ENCODE assay signal across 8 cellular contexts in genomic region chr1:2193514-2194251, GRCh38. TPM values are rescaled to one million over a fixed set of nuclear protein-coding genes. Genes with fewer than 3 reads are reported as not detected.
DNase-seq lines count a peak whose midpoint lies in the region; ATAC-seq, FAIRE-seq and TF ChIP-seq lines count a peak whose summit lies in the region.

No MANE protein-coding gene starts in this region.

- peaks cover 28% of the 10 kb centered on the region for H3K36me3 ChIP-seq in DND-41 (ENCODE audit: insufficient read depth, low read length)
- no peaks in the 10 kb centered on the region for H3K36me3 ChIP-seq in PC-3 (ENCODE audit: low read depth, low read length)
- H3K36me3 ChIP-seq in esophagus (ENCODE audit: control insufficient read depth in 2 of 2, insufficient read depth in 2 of 2, low read length in 1 of 2), result no peaks in the 10 kb centered on the region
- peaks cover 4 to 9% of the 10 kb centered on the region in 2 experiments for H3K36me3 ChIP-seq in trophoblast cell (ENCODE audit: control insufficient read depth in 1 of 2, insufficient read depth in 2 of 2, low read length in 2 of 2)

- H4K91ac ChIP-seq in trophoblast cell (ENCODE audit: low read depth, low read length), result peak overlapping the region; percentile 74

- H3K79me2 ChIP-seq in DND-41 (ENCODE audit: insufficient read depth, low read length), result peaks cover 30% of the 10 kb centered on the region
- peaks cover 43% of the 10 kb centered on the region for H3K79me2 ChIP-seq in PC-3 (ENCODE audit: low read length)
- peaks cover 9% of the 10 kb centered on the region for H3K79me2 ChIP-seq in trophoblast cell (ENCODE audit: control insufficient read depth, insufficient read depth, low read length, poor library complexity)

- peaks cover 9% of the 10 kb centered on the region for H4K20me1 ChIP-seq in DND-41 (ENCODE audit: insufficient read depth, low read length)
- H4K20me1 ChIP-seq in PC-3 (ENCODE audit: low read length), result no peaks in the 10 kb centered on the region

- FAIRE-seq in GM12891 (lab: Jason Lieb, UNC), result no peak

- H2AK5ac ChIP-seq in trophoblast cell (ENCODE audit: low read length), result peak overlapping the region; percentile 85

- H3K4me1 ChIP-seq in DND-41 (ENCODE audit: insufficient read depth, low read length) (peaks cover 34% of the 10 kb centered on the region), PC-3 (ENCODE audit: insufficient read depth, low read length) (peaks cover 60% of the 10 kb centered on the region), esophagus (ENCODE audit: control insufficient read depth in 2 of 2, insufficient read depth in 2 of 2, low read length in 1 of 2) (peaks cover 10 to 28% of the 10 kb centered on the region in 2 donors), trophoblast cell (ENCODE audit: control insufficient read depth in 1 of 2, insufficient read depth in 2 of 2, low read length in 2 of 2) (peaks cover 29 to 37% of the 10 kb centered on the region in 2 experiments)

- peak overlapping the region; percentile 70 for H3K4me2 ChIP-seq in DND-41 (ENCODE audit: insufficient read depth, low read length)
- peak overlapping the region; percentile 100 for H3K4me2 ChIP-seq in PC-3 (ENCODE audit: low read length)
- peak overlapping the region; percentile 61 for H3K4me2 ChIP-seq in trophoblast cell (ENCODE audit: low read length)

- BruUV-seq in PC-3 (replicated peaks; lab: Mats Ljungman, UMichigan), result TSS peak; percentile 25

- H4K12ac ChIP-seq in trophoblast cell (ENCODE audit: low read depth, low read length), result peak overlapping the region; percentile 58

- H2BK12ac ChIP-seq in trophoblast cell (ENCODE audit: low read length), result peak overlapping the region; percentile 29

- no peak for DNase-seq in DND-41
- DNase-seq in PC-3, result peak; percentile 46
- peak in 1 of 2 donors; percentile 31 for DNase-seq in trophoblast cell
- no peak for DNase-seq in GM12891 (ENCODE audit: insufficient read length, low spot score)
- no peak for DNase-seq in HUDEP-2 (lab: John Stamatoyannopoulos, UW; ENCODE audit: unreplicated experiment in 76 of 76)

- intact Hi-C loops in PC-3 (cut with micrococcal nuclease), result loop anchor here (2.0 to 5.0 kb wide), 2 partner anchors 15 to 354 kb away; no protein-coding TSS in a partner anchor

- H4K8ac ChIP-seq in trophoblast cell (ENCODE audit: low read depth, low read length), result peak overlapping the region; percentile 72

- POLR2A ChIA-PET in PC-3 (lab: Charles Lee; ENCODE audit: unreplicated experiment), result interaction anchor here (0.6 to 1.0 kb wide), 2 partner anchors 198 to 1176 kb away, joined by 4 to 11 read pairs; partner anchors contain the start of genes MORN1 and RER1

- H3K27ac ChIP-seq in DND-41 (ENCODE audit: low read length), result peak overlapping the region; percentile 68
- H3K27ac ChIP-seq in PC-3 (ENCODE audit: low read length), result peak overlapping the region; percentile 23
- peak overlapping the region; percentile 65 to 97 for H3K27ac ChIP-seq in esophagus (ENCODE audit: low read depth in 2 of 2, low read length in 1 of 2)
- no peak overlapping the region for H3K27ac ChIP-seq in trophoblast cell (ENCODE audit: low read depth, low read length)

- H3K79me1 ChIP-seq in trophoblast cell (ENCODE audit: low read length), result peaks cover 21% of the 10 kb centered on the region

- no peak overlapping the region for H3K23ac ChIP-seq in trophoblast cell (ENCODE audit: low read length)

- H3K27me3 ChIP-seq in DND-41 (ENCODE audit: insufficient read depth, low read length, poor library complexity), result no peaks in the 10 kb centered on the region
- H3K27me3 ChIP-seq in PC-3 (ENCODE audit: low read length), result no peaks in the 10 kb centered on the region
- no peaks in the 10 kb centered on the region for H3K27me3 ChIP-seq in esophagus (ENCODE audit: control insufficient read depth in 1 of 2, insufficient read depth in 2 of 2, low read length in 2 of 2)
- H3K27me3 ChIP-seq in trophoblast cell (ENCODE audit: insufficient read depth, low read length), result no peaks in the 10 kb centered on the region

- peak overlapping the region; percentile 41 for H3K4ac ChIP-seq in trophoblast cell (ENCODE audit: low read depth, low read length)

- H3K9ac ChIP-seq in DND-41 (ENCODE audit: low read depth, low read length) (peak overlapping the region; percentile 66), PC-3 (ENCODE audit: low read length) (peak overlapping the region; percentile 79), trophoblast cell (ENCODE audit: low read length) (peak overlapping the region; percentile 24)

- H3K18ac ChIP-seq in trophoblast cell (ENCODE audit: low read length), result peak overlapping the region; percentile 60

- TF ChIP-seq POLR2A in GM12891 (IDR thresholded peaks at IDR 0.05; ENCODE audit: low read depth, low read length), result no peak

- H2BK5ac ChIP-seq in trophoblast cell (ENCODE audit: low read depth, low read length, poor library complexity), result peak overlapping the region; percentile 1

- H3K9me3 ChIP-seq in DND-41 (ENCODE audit: insufficient read depth, low read length, severe bottlenecking), result no peaks in the 10 kb centered on the region
- no peaks in the 10 kb centered on the region for H3K9me3 ChIP-seq in PC-3 (ENCODE audit: low read length)
- H3K9me3 ChIP-seq in esophagus (ENCODE audit: control insufficient read depth in 2 of 2, insufficient read depth in 1 of 2, low read depth in 1 of 2, low read length in 1 of 2), result no peaks in the 10 kb centered on the region
- H3K9me3 ChIP-seq in trophoblast cell (ENCODE audit: insufficient read depth, low read depth, low read length), result peaks cover 3% of the 10 kb centered on the region

- no peaks in the 10 kb centered on the region for H3K9me2 ChIP-seq in PC-3 (replicated peaks; ENCODE audit: low read length)

- peak overlapping the region; percentile 70 for H3K14ac ChIP-seq in trophoblast cell (ENCODE audit: low read length)

- H2AFZ ChIP-seq in DND-41 (ENCODE audit: low read depth, low read length) (no peak overlapping the region; the same call in 1 of the 2 replicates), PC-3 (ENCODE audit: low read length) (peak overlapping the region; percentile 56), trophoblast cell (ENCODE audit: insufficient read depth, low read length, poor library complexity) (no peak overlapping the region)

- CTCF ChIA-PET in PC-3 (lab: Charles Lee), result interaction anchor here (2.3 kb wide), 1 partner anchor 188 kb away, joined by 62 read pairs; no protein-coding TSS in a partner anchor

- no peak for ATAC-seq in DND-41 (ENCODE audit: insufficient read depth, low read depth)
- ATAC-seq in PC-3, result no peak
- ATAC-seq in HG03135 (IDR thresholded peaks at IDR 0.05; ENCODE audit: unreplicated experiment), result no peak
- no peak for ATAC-seq in HG02588 (IDR thresholded peaks at IDR 0.05; ENCODE audit: unreplicated experiment)

- WGBS in esophagus, 2 donors, result 44 to 48% methylated on average over 38 to 41 of the region's 41 CpGs
- no CpG with 5 or more reads among the region's 41 CpGs for WGBS in trophoblast cell (ENCODE audit: extremely low coverage, insufficient coverage, insufficient read length)

- no peaks in the 10 kb centered on the region for H3F3A ChIP-seq in PC-3 (ENCODE audit: low read length, unreplicated experiment)

- TF ChIP-seq CTCF in DND-41 (IDR thresholded peaks at IDR 0.05; ENCODE audit: borderline replicate concordance, extremely low read depth, low read length, poor library complexity, severe bottlenecking), result no peak
- no peak for TF ChIP-seq CTCF in PC-3 (conservative IDR thresholded peaks at IDR 0.05; ENCODE audit: low read depth, low read length)

- H2BK120ac ChIP-seq in trophoblast cell (ENCODE audit: insufficient read depth, low read length, poor library complexity), result peak overlapping the region; percentile 13

- H3K4me3 ChIP-seq in DND-41 (ENCODE audit: low read depth in 1 of 2, low read length in 2 of 2) (peak overlapping the region; percentile 33 to 65; a peak in 3 of 4 replicates), PC-3 (ENCODE audit: low read length) (peak overlapping the region; percentile 83), esophagus (ENCODE audit: low read depth in 1 of 2, low read length in 2 of 2) (peak overlapping the region; percentile 35 to 48), trophoblast cell (ENCODE audit: low read depth, low read length) (peak overlapping the region; percentile 68)

TF ChIP-seq in GM12891, 5 proteins besides CTCF, POLR2A, EP300 and RAD21:
- TF ChIP-seq TAF1 (IDR thresholded peaks at IDR 0.05; ENCODE audit: low read depth, low read length), result no peak
- TF ChIP-seq SPI1 (IDR thresholded peaks at IDR 0.05; ENCODE audit: low read depth, low read length), result no peak
- no peak for TF ChIP-seq POLR2AphosphoS5 (IDR thresholded peaks at IDR 0.05; ENCODE audit: low read depth, low read length)
- TF ChIP-seq POU2F2 (IDR thresholded peaks at IDR 0.05; ENCODE audit: low read depth, low read length), result no peak
- no peak for TF ChIP-seq PAX5 (IDR thresholded peaks at IDR 0.05; ENCODE audit: insufficient read depth, low read length, severe bottlenecking)

RNA-seq across cellular contexts. Expression of gene FAAP20, which starts 0.9 kb away (rescaled TPM):
- total RNA-seq in PC-3 (2014; rRNA removed), result 114 and 148 TPM in 2 replicates
- 10 to 100 TPM; 32.9 to 44.8 TPM for polyA plus RNA-seq in esophagus
- polyA plus RNA-seq in trophoblast cell (2013), result 85.8 and 86.1 TPM in 2 replicates
- polyA plus RNA-seq in GM12891 (2012; ENCODE audit: low read depth, missing spikeins), result 47.2 TPM

RNA-seq across cellular contexts. Expression of gene SKI, which starts 34.4 kb away (rescaled TPM):
- total RNA-seq in PC-3 (2014; rRNA removed), result 28.3 and 61.7 TPM in 2 replicates
- 10 to 100 TPM; 11.5 to 12.8 TPM for polyA plus RNA-seq in esophagus
- 73.3 and 73.7 TPM in 2 replicates for polyA plus RNA-seq in trophoblast cell (2013)
- 3.2 TPM for polyA plus RNA-seq in GM12891 (2012; ENCODE audit: low read depth, missing spikeins)

Comparison
In these comparisons a context has a peak if more than half of its experiments do, and no peak if none do; other contexts are left out.
1. H3K9ac ChIP-seq: peak in every context shown above with its lines; median percentile 79 in PC-3; 66 in DND-41; 24 in trophoblast cell.